Comparison of ENCODE assay signal across 11 cellular contexts in genomic region chr3:121690777-121691405, GRCh38. TPM values are rescaled to one million over a fixed set of nuclear protein-coding genes. Genes with fewer than 3 reads are reported as not detected.
DNase-seq lines count a peak whose midpoint lies in the region; ATAC-seq and TF ChIP-seq lines count a peak whose summit lies in the region.
"Had no signal": no experiment of that assay in that cellular context is flagged by ENCODE, and none has a peak within 500 bp of the region (broad histone marks: within the 10 kb centered on the region; RNA-seq: fewer than 3 reads in every experiment).

No MANE protein-coding gene starts in this region.

- CTCF ChIA-PET in PC-3 (lab: Charles Lee) = no interaction called here

- in situ Hi-C loops in GM13976 (cut with MboI; ENCODE audit: low sequenced_read_pairs, unreplicated experiment) = no loop called here

- peaks cover 34% of the 10 kb centered on the region in 2 donors for H3K36me3 Mint-ChIP-seq in activated naive CD4-positive, alpha-beta T cell treated with anti-CD3 and anti-CD28 coated beads, Interleukin-2, amount 50 U/mL, for 72 hours

- H3K79me2 ChIP-seq in PC-3 (ENCODE audit: low read length) = no peaks in the 10 kb centered on the region

- no peak overlapping the region for H3K27ac ChIP-seq in PC-3 (ENCODE audit: low read length)

- POLR2A ChIA-PET in PC-3 (lab: Charles Lee; ENCODE audit: unreplicated experiment) = no interaction called here

- H2AFZ ChIP-seq in PC-3 (ENCODE audit: low read length) = no peak overlapping the region

- H3F3A ChIP-seq in PC-3 (ENCODE audit: low read length, unreplicated experiment) = no peaks in the 10 kb centered on the region

- no peaks in the 10 kb centered on the region for H3K9me3 ChIP-seq in PC-3 (ENCODE audit: low read length)

- ATAC-seq in HG03097 (IDR thresholded peaks at IDR 0.05; ENCODE audit: low FRiP score, unreplicated experiment) (peak; percentile 48), PC-3 (no peak)
- peak; percentile 43 to 71 for ATAC-seq in activated naive CD4-positive, alpha-beta T cell treated with anti-CD3 and anti-CD28 coated beads, Interleukin-2, amount 50 U/mL, for 72 hours
- ATAC-seq: effector memory CD8-positive, alpha-beta T cell had no signal

- H3K9me2 ChIP-seq in PC-3 (replicated peaks; ENCODE audit: low read length) = no peaks in the 10 kb centered on the region

- H3K9ac ChIP-seq in PC-3 (ENCODE audit: low read length) = no peak overlapping the region

- H3K36me3 ChIP-seq in PC-3 (ENCODE audit: low read depth, low read length) = peaks cover 28% of the 10 kb centered on the region

- BruUV-seq in PC-3 (replicated peaks; lab: Mats Ljungman, UMichigan) = no TSS peak

- DNase-seq in GM13976 (ENCODE audit: low spot score) (peak; percentile 39), GM19240 (ENCODE audit: insufficient read length, low spot score) (peak; percentile 34), NCI-H146 treated with DMSO at 0.1 percent for 48 hours (lab: John Stamatoyannopoulos, UW; ENCODE audit: unreplicated experiment) (no peak), PC-3 (no peak), NCI-H2081 (lab: John Stamatoyannopoulos, UW) (no peak)
- DNase-seq in activated naive CD4-positive, alpha-beta T cell treated with anti-CD3 and anti-CD28 coated beads, Interleukin-2, amount 50 U/mL, for 72 hours (ENCODE audit: low spot score in 2 of 2) = no peak
- no peak for DNase-seq in effector CD4-positive, alpha-beta T cell
- DNase-seq: effector memory CD8-positive, alpha-beta T cell; NCI-H1048; small intestine had no signal

- H3K27me3 ChIP-seq in PC-3 (ENCODE audit: low read length) = no peaks in the 10 kb centered on the region

- H3K27ac Mint-ChIP-seq in activated naive CD4-positive, alpha-beta T cell treated with anti-CD3 and anti-CD28 coated beads, Interleukin-2, amount 50 U/mL, for 72 hours = peak overlapping the region; percentile 19 to 31

- TF ChIP-seq CTCF in GM13976 (IDR thresholded peaks at IDR 0.05; ENCODE audit: borderline replicate concordance, control extremely low read depth, extremely low read depth, insufficient read depth, missing control alignments) (no peak), PC-3 (conservative IDR thresholded peaks at IDR 0.05; ENCODE audit: low read depth, low read length) (no peak)

- intact Hi-C loops in PC-3 (cut with micrococcal nuclease) = no loop called here

- H3K4me2 ChIP-seq in PC-3 (ENCODE audit: low read length) = no peak overlapping the region

- no peak overlapping the region for H3K4me3 ChIP-seq in PC-3 (ENCODE audit: low read length)

- peaks cover 0 to 5% of the 10 kb centered on the region in 2 donors for H3K9me3 Mint-ChIP-seq in activated naive CD4-positive, alpha-beta T cell treated with anti-CD3 and anti-CD28 coated beads, Interleukin-2, amount 50 U/mL, for 72 hours
- H3K9me3 Mint-ChIP-seq: effector memory CD8-positive, alpha-beta T cell had no signal

- H4K20me1 ChIP-seq in PC-3 (ENCODE audit: low read length) = no peaks in the 10 kb centered on the region

- H3K4me1 ChIP-seq in PC-3 (ENCODE audit: insufficient read depth, low read length) = no peaks in the 10 kb centered on the region

RNA-seq across cellular contexts. Expression of gene HCLS1, which starts 30.2 kb away (rescaled TPM):
- 100 to 1,000 TPM; 217 to 293 TPM for total RNA-seq in activated naive CD4-positive, alpha-beta T cell treated with anti-CD3 and anti-CD28 coated beads, Interleukin-2, amount 50 U/mL, for 72 hours
- 3.7 and 5.8 TPM in 2 replicates for total RNA-seq in PC-3 (2014; rRNA removed)

RNA-seq across cellular contexts. Expression of gene GOLGB1, which starts 58.6 kb away (rescaled TPM):
- 10 to 100 TPM; 30.1 to 31.8 TPM for total RNA-seq in activated naive CD4-positive, alpha-beta T cell treated with anti-CD3 and anti-CD28 coated beads, Interleukin-2, amount 50 U/mL, for 72 hours
- 30.2 and 31.6 TPM in 2 replicates for total RNA-seq in PC-3 (2014; rRNA removed)

Comparison
In these comparisons a context has a peak if more than half of its experiments do, and no peak if none do; other contexts are left out.
1. DNase-seq: peak in GM13976 (single experiment) and GM19240 (single experiment); none in activated naive CD4-positive, alpha-beta T cell treated with anti-CD3 and anti-CD28 coated beads, Interleukin-2, amount 50 U/mL, for 72 hours (0 of 2), NCI-H146 treated with DMSO at 0.1 percent for 48 hours (single experiment), PC-3 (single experiment), NCI-H2081 (0 of 2) and effector CD4-positive, alpha-beta T cell (single experiment).
2. RNA of gene HCLS1, which starts 30.2 kb away (total RNA-seq): 217 to 293 TPM in activated naive CD4-positive, alpha-beta T cell treated with anti-CD3 and anti-CD28 coated beads, Interleukin-2, amount 50 U/mL, for 72 hours; 3.7 to 5.8 TPM in PC-3; every median in the first group is over 10 times any median in the second.